In the genomic region with DNA sequence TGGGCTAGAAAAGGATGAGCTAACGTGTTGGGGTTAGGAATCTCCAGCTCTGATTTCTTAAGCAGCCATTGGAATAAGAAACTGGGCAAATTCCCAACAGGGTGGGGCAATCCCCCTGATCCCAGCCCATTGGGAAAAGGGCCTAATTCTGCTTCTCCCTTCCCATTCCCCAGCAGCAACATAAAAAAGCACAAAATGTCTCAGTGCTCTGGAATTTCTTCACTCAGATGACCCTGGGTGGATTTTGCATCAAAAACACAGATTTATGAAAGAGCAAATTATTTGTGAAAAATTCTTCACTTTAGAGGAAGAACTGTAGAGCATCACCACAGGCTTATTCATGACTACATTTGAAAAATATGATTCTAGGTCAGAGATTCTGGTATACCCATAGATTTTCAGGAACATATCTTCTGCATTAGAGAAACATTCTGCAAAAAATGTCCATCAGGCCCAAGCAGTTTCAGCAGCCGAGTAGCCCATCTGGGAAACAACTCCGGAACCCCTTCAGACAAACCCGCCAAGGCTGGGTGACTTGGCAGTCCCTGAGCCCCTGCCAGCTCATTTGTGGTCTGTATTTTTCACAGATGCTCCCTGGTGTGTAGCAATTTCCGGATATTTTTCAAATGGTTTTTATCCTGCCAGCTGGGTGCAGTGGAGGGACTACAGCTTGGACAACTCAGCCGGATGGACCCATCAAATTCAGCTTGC, we compare ENCODE assay signal across 8 cellular contexts.
DNase-seq lines count a peak whose midpoint lies in the region; ATAC-seq, FAIRE-seq and TF ChIP-seq lines count a peak whose summit lies in the region.
"Had no signal": no experiment of that assay in that cellular context is flagged by ENCODE, and none has a peak within 500 bp of the region (broad histone marks: within the 10 kb centered on the region; RNA-seq: fewer than 3 reads in every experiment).

No MANE protein-coding gene starts in this region.

- CTCF ChIA-PET in HepG2 (lab: Yijun Ruan, JAX; ENCODE audit: low intra/inter-chr PET ratio, low total read pairs), result no interaction called here

- H2AFZ ChIP-seq in astrocyte (ENCODE audit: low read depth, low read length) (peak overlapping the region; percentile 43), HepG2 (ENCODE audit: low read length) (peak overlapping the region; percentile 12)

- H3K79me2 ChIP-seq in astrocyte (ENCODE audit: insufficient read depth, low read length) (no peaks in the 10 kb centered on the region), HepG2 (ENCODE audit: insufficient read depth, low read length) (no peaks in the 10 kb centered on the region)

- H3K9me3 Mint-ChIP-seq in astrocyte (ENCODE audit: unreplicated experiment), result no peaks in the 10 kb centered on the region

- H3K27me3 ChIP-seq in astrocyte (ENCODE audit: insufficient read depth, low read length) (no peaks in the 10 kb centered on the region), HepG2 (ENCODE audit: control insufficient read depth in 1 of 2, insufficient read depth in 2 of 2, low read length in 2 of 2) (no peaks in the 10 kb centered on the region; a peak in 1 of 5 replicates)
- H3K27me3 ChIP-seq: breast epithelium had no signal

- intact Hi-C loops in HepG2 (cut with micrococcal nuclease; ENCODE audit: unreplicated experiment), result no loop called here

- H3K4me2 ChIP-seq in astrocyte (ENCODE audit: low read length) (peak overlapping the region; percentile 69), HepG2 (ENCODE audit: low read depth, low read length) (peak overlapping the region; percentile 69)

- no peak for TF ChIP-seq POLR2A in HepG2 (IDR thresholded peaks at IDR 0.05; ENCODE audit: insufficient read depth in 1 of 2, low read depth in 2 of 2, low read length in 2 of 2)

- H3K4me1 Mint-ChIP-seq in astrocyte (ENCODE audit: low read depth, unreplicated experiment), result peaks cover 7% of the 10 kb centered on the region

- H3K4me1 ChIP-seq in astrocyte (ENCODE audit: insufficient read depth, low read length) (peaks cover 24% of the 10 kb centered on the region), HepG2 (ENCODE audit: insufficient read depth, low read length) (peaks cover 46% of the 10 kb centered on the region)
- H3K4me1 ChIP-seq: breast epithelium had no signal

- H3K9ac ChIP-seq in astrocyte (ENCODE audit: low read length) (peak overlapping the region; percentile 47), HepG2 (ENCODE audit: insufficient read depth, low read depth, low read length) (no peak overlapping the region)

- H4K20me1 ChIP-seq in astrocyte (ENCODE audit: insufficient read depth, low read length), result no peaks in the 10 kb centered on the region
- H4K20me1 ChIP-seq in HepG2 (ENCODE audit: insufficient read depth, low read length), result no peaks in the 10 kb centered on the region

- H3K27me3 Mint-ChIP-seq in astrocyte (ENCODE audit: low read depth, unreplicated experiment), result no peaks in the 10 kb centered on the region

- H3K4me3 Mint-ChIP-seq in astrocyte (ENCODE audit: unreplicated experiment), result no peak overlapping the region

- POLR2A ChIA-PET in HepG2 (lab: Yijun Ruan, JAX), result interaction anchor here (0.8 to 4.4 kb wide), 2 partner anchors 162 to 167 kb away, joined by 3 to 47 read pairs; partner anchors contain the start of gene NADK2

- in situ Hi-C loops in HepG2 (cut with HindIII; ENCODE audit: extremely low pct_ligation_motif_present, low pct_unique_long_range_greater_than_20kb), result no loop called here

- H3K9me3 ChIP-seq in astrocyte (ENCODE audit: insufficient read depth, low read depth, low read length) (no peaks in the 10 kb centered on the region), HepG2 (ENCODE audit: low read length) (peaks cover under 1% of the 10 kb centered on the region; the same call in 1 of the 2 replicates)
- H3K9me3 ChIP-seq: breast epithelium had no signal

- no peaks in the 10 kb centered on the region for H3K36me3 Mint-ChIP-seq in astrocyte (ENCODE audit: low read depth, unreplicated experiment)

- TF ChIP-seq CTCF in astrocyte (IDR thresholded peaks at IDR 0.05; ENCODE audit: insufficient read depth, low read depth, low read length) (no peak), HepG2 (CRISPR knock-in tag; IDR thresholded peaks at IDR 0.05) (no peak)

- 77% methylated on average over 6 of the region's 6 CpGs for WGBS in HepG2 (ENCODE audit: low lambda C conversion rate)

- DNase-seq in HS-5 (ENCODE audit: low read depth), result peak; percentile 97
- peak; percentile 88 for DNase-seq in astrocyte (ENCODE audit: low read depth)
- DNase-seq in HepG2 (ENCODE audit: low spot score), result no peak
- DNase-seq in urothelium cell line (ENCODE audit: low spot score), result peak; percentile 77
- no peak for DNase-seq in stimulated activated CD4-positive, alpha-beta T cell treated with anti-CD3 and anti-CD28 coated beads, Interleukin-12 subunit alpha, Interleukin-12 subunit beta, amount 100 ng/mL, for 4 hours
- DNase-seq in NCI-H1092 (lab: John Stamatoyannopoulos, UW), result no peak
- no peak for DNase-seq in DMS53 (lab: John Stamatoyannopoulos, UW)

- peak; percentile 25 for ATAC-seq in HepG2

- no TSS peak for BruUV-seq in HepG2 (replicated peaks; lab: Mats Ljungman, UMichigan)

- FAIRE-seq in astrocyte (lab: Jason Lieb, UNC) (peak; percentile 69), HepG2 (lab: Jason Lieb, UNC) (no peak), urothelium cell line (lab: Jason Lieb, UNC) (peak; percentile 5)

- H3K27ac Mint-ChIP-seq in astrocyte (ENCODE audit: unreplicated experiment), result no peak overlapping the region

- peak overlapping the region; percentile 6 for H3K4me3 ChIP-seq in astrocyte (ENCODE audit: insufficient read depth, low read depth, low read length)
- no peak overlapping the region for H3K4me3 ChIP-seq in HepG2 (replicated peaks in 1 of 3; ENCODE audit: insufficient read depth in 1 of 3, low read depth in 2 of 3, low read length in 3 of 3)
- H3K4me3 ChIP-seq: breast epithelium had no signal

- no peaks in the 10 kb centered on the region for H3K36me3 ChIP-seq in astrocyte (ENCODE audit: insufficient read depth, low read length)
- H3K36me3 ChIP-seq in HepG2 (replicated peaks in 1 of 2; ENCODE audit: control insufficient read depth in 1 of 2, insufficient read depth in 2 of 2, low read length in 2 of 2), result no peaks in the 10 kb centered on the region
- H3K36me3 ChIP-seq: breast epithelium had no signal

- H3K27ac ChIP-seq in astrocyte (ENCODE audit: low read depth, low read length) (peak overlapping the region; percentile 73), HepG2 (ENCODE audit: extremely low read length, insufficient read depth, low read length) (peak overlapping the region; percentile 76)

- TF ChIP-seq RAD21 in HepG2 (CRISPR knock-in tag; IDR thresholded peaks at IDR 0.05), result no peak

- TF ChIP-seq EP300 in HepG2 (IDR thresholded peaks at IDR 0.05; ENCODE audit: low read depth in 2 of 2, low read length in 2 of 2) (no peak), HepG2 (CRISPR knock-in tag; IDR thresholded peaks at IDR 0.05; ENCODE audit: borderline replicate concordance) (no peak)

TF ChIP-seq in HepG2, 621 proteins besides CTCF, POLR2A, EP300 and RAD21 (continues in another document):
- TF ChIP-seq HOXD1 (CRISPR knock-in tag; IDR thresholded peaks at IDR 0.05), result no peak
- TF ChIP-seq, protein P1, sequence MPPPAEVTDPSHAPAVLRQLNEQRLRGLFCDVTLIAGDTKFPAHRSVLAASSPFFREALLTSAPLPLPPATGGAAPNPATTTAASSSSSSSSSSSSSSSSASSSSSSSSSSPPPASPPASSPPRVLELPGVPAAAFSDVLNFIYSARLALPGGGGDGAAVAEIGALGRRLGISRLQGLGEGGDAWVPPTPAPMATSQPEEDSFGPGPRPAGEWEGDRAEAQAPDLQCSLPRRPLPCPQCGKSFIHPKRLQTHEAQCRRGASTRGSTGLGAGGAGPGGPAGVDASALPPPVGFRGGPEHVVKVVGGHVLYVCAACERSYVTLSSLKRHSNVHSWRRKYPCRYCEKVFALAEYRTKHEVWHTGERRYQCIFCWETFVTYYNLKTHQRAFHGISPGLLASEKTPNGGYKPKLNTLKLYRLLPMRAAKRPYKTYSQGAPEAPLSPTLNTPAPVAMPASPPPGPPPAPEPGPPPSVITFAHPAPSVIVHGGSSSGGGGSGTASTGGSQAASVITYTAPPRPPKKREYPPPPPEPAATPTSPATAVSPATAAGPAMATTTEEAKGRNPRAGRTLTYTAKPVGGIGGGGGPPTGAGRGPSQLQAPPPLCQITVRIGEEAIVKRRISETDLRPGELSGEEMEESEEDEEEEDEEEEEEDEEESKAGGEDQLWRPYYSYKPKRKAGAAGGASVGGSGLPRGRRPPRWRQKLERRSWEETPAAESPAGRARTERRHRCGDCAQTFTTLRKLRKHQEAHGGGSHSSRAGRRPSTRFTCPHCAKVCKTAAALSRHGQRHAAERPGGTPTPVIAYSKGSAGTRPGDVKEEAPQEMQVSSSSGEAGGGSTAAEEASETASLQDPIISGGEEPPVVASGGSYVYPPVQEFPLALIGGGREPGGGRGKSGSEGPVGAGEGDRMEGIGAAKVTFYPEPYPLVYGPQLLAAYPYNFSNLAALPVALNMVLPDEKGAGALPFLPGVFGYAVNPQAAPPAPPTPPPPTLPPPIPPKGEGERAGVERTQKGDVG (CRISPR knock-in tag; IDR thresholded peaks at IDR 0.05; ENCODE audit: borderline replicate concordance), result peak; percentile 4; the same call in 1 of the 2 replicates
- TF ChIP-seq ZSCAN29 (CRISPR knock-in tag; conservative IDR thresholded peaks at IDR 0.05), result peak; percentile 7; the same call in 1 of the 2 replicates
- TF ChIP-seq ZNF510 (CRISPR knock-in tag; IDR thresholded peaks at IDR 0.05; ENCODE audit: low read depth), result 0 out of 2 replicates have a peak, but pooled peaks have one; percentile 57

Comparison
In these comparisons a context has a peak if more than half of its experiments do, and no peak if none do; other contexts are left out.
1. DNase-seq: peak in HS-5 (single experiment), astrocyte (single experiment) and urothelium cell line (single experiment); none in HepG2 (single experiment), stimulated activated CD4-positive, alpha-beta T cell treated with anti-CD3 and anti-CD28 coated beads, Interleukin-12 subunit alpha, Interleukin-12 subunit beta, amount 100 ng/mL, for 4 hours (single experiment), NCI-H1092 (single experiment) and DMS53 (single experiment).